In genomic region chr6:81171991-81172740, GRCh38 we compare ENCODE assay signal across 11 cellular contexts.
DNase-seq lines count a peak whose midpoint lies in the region; ATAC-seq, FAIRE-seq and TF ChIP-seq lines count a peak whose summit lies in the region.
"Had no signal": no experiment of that assay in that cellular context is flagged by ENCODE, and none has a peak within 500 bp of the region (broad histone marks: within the 10 kb centered on the region; RNA-seq: fewer than 3 reads in every experiment).

No MANE protein-coding gene starts in this region.

- TF ChIP-seq POLR2A in HCT116 (IDR thresholded peaks at IDR 0.05; ENCODE audit: borderline replicate concordance, extremely low read depth, insufficient read depth, insufficient read length) (no peak), breast epithelium (IDR thresholded peaks at IDR 0.05) (no peak)

- RAD21 ChIA-PET in HCT116 (lab: Charles Lee; ENCODE audit: low non-redundant PET in 1 of 2, low total read pairs in 2 of 2, uncharacterized antibody in 2 of 2, unreplicated experiment in 2 of 2) = no interaction called here

- peaks cover 0 to 7% of the 10 kb centered on the region in 2 experiments; a peak in 2 of 4 replicates for H3K4me1 ChIP-seq in HCT116 (ENCODE audit: control insufficient read depth in 1 of 2, insufficient read depth in 2 of 2, low read length in 2 of 2)
- H3K4me1 ChIP-seq in breast epithelium = no peaks in the 10 kb centered on the region
- no peaks in the 10 kb centered on the region for H3K4me1 ChIP-seq in kidney (ENCODE audit: control insufficient read depth in 1 of 2, insufficient read depth in 1 of 2, low read depth in 1 of 2, low read length in 2 of 2)
- H3K4me1 ChIP-seq in stomach smooth muscle (ENCODE audit: control insufficient read depth, insufficient read depth, low read length) = peaks cover 3% of the 10 kb centered on the region
- H3K4me1 ChIP-seq: Peyer's patch had no signal

- H4K20me1 ChIP-seq in HCT116 (ENCODE audit: insufficient read depth) = no peaks in the 10 kb centered on the region

- TF ChIP-seq CTCF in HCT116 (IDR thresholded peaks at IDR 0.05 in 2 of 3, conservative IDR thresholded peaks at IDR 0.05 in 1 of 3; ENCODE audit: borderline replicate concordance in 1 of 3, insufficient read depth in 1 of 3, low read depth in 2 of 3, low read length in 2 of 3) (no peak), breast epithelium (IDR thresholded peaks at IDR 0.05) (no peak), kidney (IDR thresholded peaks at IDR 0.05; ENCODE audit: borderline replicate concordance, extremely low read depth, insufficient read depth) (no peak)

- H3K4me3 ChIP-seq in HCT116 (replicated peaks in 1 of 2; ENCODE audit: low read depth in 1 of 2, low read length in 2 of 2) = no peak overlapping the region
- no peak overlapping the region for H3K4me3 ChIP-seq in breast epithelium
- H3K4me3 ChIP-seq in kidney (ENCODE audit: low read length in 2 of 2) = no peak overlapping the region
- peak overlapping the region in 1 of 2 donors; percentile 17 for H3K4me3 ChIP-seq in stomach smooth muscle (ENCODE audit: low read length in 2 of 2)
- H3K4me3 ChIP-seq: Peyer's patch had no signal

- CTCF ChIA-PET in HCT116 (lab: Charles Lee) = no interaction called here

- no peak for TF ChIP-seq RAD21 in HCT116 (IDR thresholded peaks at IDR 0.05; ENCODE audit: low read depth)

- no peaks in the 10 kb centered on the region for H3K36me3 ChIP-seq in HCT116 (ENCODE audit: control insufficient read depth in 1 of 2, insufficient read depth in 2 of 2, low read length in 2 of 2)
- no peaks in the 10 kb centered on the region for H3K36me3 ChIP-seq in breast epithelium
- H3K36me3 ChIP-seq in kidney (ENCODE audit: control insufficient read depth in 1 of 2, insufficient read depth in 2 of 2, low read length in 2 of 2) = no peaks in the 10 kb centered on the region
- H3K36me3 ChIP-seq in stomach smooth muscle (ENCODE audit: control insufficient read depth in 2 of 2, insufficient read depth in 2 of 2, low read length in 2 of 2) = no peaks in the 10 kb centered on the region
- H3K36me3 ChIP-seq: Peyer's patch had no signal

- H3K9ac ChIP-seq in HCT116 (ENCODE audit: low read length) (no peak overlapping the region), kidney (ENCODE audit: low read length in 2 of 2) (no peak overlapping the region), stomach smooth muscle (ENCODE audit: low read length in 2 of 2) (no peak overlapping the region)

- peak overlapping the region; percentile 8; the same call in 1 of the 2 replicates for H3K4me2 ChIP-seq in HCT116 (ENCODE audit: low read length)

- no peak overlapping the region for H3K27ac ChIP-seq in HCT116 (ENCODE audit: low read depth, low read length)
- peak overlapping the region; percentile 54 to 74 for H3K27ac ChIP-seq in breast epithelium
- peak overlapping the region in 1 of 2 donors; percentile 32 for H3K27ac ChIP-seq in kidney (ENCODE audit: low read depth in 2 of 2, low read length in 2 of 2)
- peak overlapping the region; percentile 3 for H3K27ac ChIP-seq in stomach smooth muscle (ENCODE audit: low read length)

- no TSS peak for BruUV-seq in HCT116 (replicated peaks; lab: Mats Ljungman, UMichigan)

- intact Hi-C loops in HCT116 (cut with micrococcal nuclease) (no loop called here), breast epithelium (cut with DNase I; ENCODE audit: low total_unique reads) (no loop called here), kidney (cut with DNase I) (no loop called here)

- no peaks in the 10 kb centered on the region for H3K9me3 ChIP-seq in HCT116 (ENCODE audit: control insufficient read depth in 1 of 2, insufficient read depth in 1 of 2, low read depth in 1 of 2, low read length in 2 of 2)
- no peaks in the 10 kb centered on the region for H3K9me3 ChIP-seq in breast epithelium
- H3K9me3 ChIP-seq in kidney (ENCODE audit: control insufficient read depth in 1 of 2, low read length in 2 of 2) = no peaks in the 10 kb centered on the region
- H3K9me3 ChIP-seq in stomach smooth muscle (ENCODE audit: control insufficient read depth in 2 of 2, low read length in 2 of 2) = no peaks in the 10 kb centered on the region
- H3K9me3 ChIP-seq: Peyer's patch had no signal

- no peak for FAIRE-seq in kidney (lab: Jason Lieb, UNC)

- peak; percentile 15 for DNase-seq in HCT116 (ENCODE audit: low read depth, low spot score)
- DNase-seq in breast epithelium (ENCODE audit: low spot score in 2 of 2) = no peak
- peak; percentile 53 for DNase-seq in kidney
- no peak for DNase-seq in NCI-H1417 (lab: John Stamatoyannopoulos, UW)
- DNase-seq in NCI-H526 (lab: John Stamatoyannopoulos, UW) = no peak
- no peak for DNase-seq in midbrain (lab: John Stamatoyannopoulos, UW)
- DNase-seq: activated CD4-positive, alpha-beta T cell treated with anti-CD3 and anti-CD28 coated beads for 36 hours; NCI-H1436 had no signal

- no peaks in the 10 kb centered on the region for H3K79me2 ChIP-seq in HCT116 (ENCODE audit: insufficient read depth, low read length)

- POLR2A ChIA-PET in HCT116 (lab: Charles Lee) = interaction anchor here (0.6 kb wide), 1 partner anchor 695 kb away, joined by 3 read pairs; no protein-coding TSS in a partner anchor

- H3K9me2 ChIP-seq in HCT116 (ENCODE audit: insufficient read depth) = no peaks in the 10 kb centered on the region; the same call in 1 of the 2 replicates

- no peaks in the 10 kb centered on the region for H3K27me3 ChIP-seq in HCT116 (ENCODE audit: insufficient read depth, low read length)
- H3K27me3 ChIP-seq in breast epithelium = no peaks in the 10 kb centered on the region
- no peaks in the 10 kb centered on the region for H3K27me3 ChIP-seq in stomach smooth muscle (ENCODE audit: control insufficient read depth in 1 of 2, insufficient read depth in 2 of 2, low read length in 2 of 2)
- H3K27me3 ChIP-seq: Peyer's patch had no signal

- peak; percentile 55 for ATAC-seq in HCT116
- ATAC-seq in GM21390 (IDR thresholded peaks at IDR 0.05; ENCODE audit: unreplicated experiment) = no peak
- ATAC-seq: activated CD4-positive, alpha-beta T cell treated with anti-CD3 and anti-CD28 coated beads for 36 hours had no signal

- peak overlapping the region; percentile 85 for H2AFZ ChIP-seq in HCT116 (ENCODE audit: low read depth, low read length, poor library complexity, severe bottlenecking)

TF ChIP-seq in HCT116, 20 proteins besides CTCF, POLR2A, EP300 and RAD21:
- TF ChIP-seq MAX (IDR thresholded peaks at IDR 0.05) = no peak
- 0 out of 2 replicates have a peak, but pooled peaks have one; percentile 7 for TF ChIP-seq FOSL1 (IDR thresholded peaks at IDR 0.05; ENCODE audit: low read depth)

Comparison
In these comparisons a context has a peak if more than half of its experiments do, and no peak if none do; other contexts are left out.
1. DNase-seq: peak in HCT116 (single experiment) and kidney (single experiment); none in breast epithelium (0 of 2), NCI-H1417 (0 of 3), NCI-H526 (0 of 2) and midbrain (single experiment).